In the genomic region with DNA sequence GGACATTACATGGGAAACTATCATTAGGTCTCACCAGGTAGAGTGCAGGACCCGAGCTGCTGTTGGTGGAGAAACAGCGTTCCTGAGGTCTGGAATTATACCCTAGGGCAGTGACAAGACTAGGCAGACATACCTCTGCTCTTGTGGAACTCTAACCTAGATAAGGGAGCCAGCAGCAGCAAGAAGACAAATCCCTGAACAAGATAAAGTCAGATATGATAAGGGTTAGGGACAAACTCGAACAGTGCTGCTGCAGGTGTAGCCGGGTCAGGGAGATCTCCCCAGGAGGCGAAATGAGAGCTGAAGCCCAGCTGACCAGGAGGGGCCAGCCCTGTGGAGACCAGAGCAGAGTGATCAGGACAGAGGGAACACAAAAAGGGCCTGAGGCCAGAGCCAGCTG, we compare ENCODE assay signal across 16 cellular contexts. TPM values are rescaled to one million over a fixed set of nuclear protein-coding genes. Genes with fewer than 3 reads are reported as not detected.
DNase-seq lines count a peak whose midpoint lies in the region; ATAC-seq and TF ChIP-seq lines count a peak whose summit lies in the region.
"Had no signal": no experiment of that assay in that cellular context is flagged by ENCODE, and none has a peak within 500 bp of the region (broad histone marks: within the 10 kb centered on the region; RNA-seq: fewer than 3 reads in every experiment).

No MANE protein-coding gene starts in this region.

- no peaks in the 10 kb centered on the region for H3K27me3 Mint-ChIP-seq in activated T-helper 17 cell treated with anti-CD3 and anti-CD28 coated beads, Interleukin-2, amount 50 U/mL, for 72 hours

- H3K79me2 ChIP-seq in mesendoderm (ENCODE audit: control insufficient read depth, insufficient read depth, low read length), result no peaks in the 10 kb centered on the region

- H3K9me3 ChIP-seq in breast epithelium, result peaks cover under 1 to 5% of the 10 kb centered on the region in 2 donors

- no peaks in the 10 kb centered on the region for H3K36me3 ChIP-seq in mesendoderm (ENCODE audit: control insufficient read depth, insufficient read depth, low read length)
- H3K36me3 ChIP-seq in breast epithelium, result no peaks in the 10 kb centered on the region

- no peak overlapping the region for H3K23ac ChIP-seq in mesendoderm (ENCODE audit: low read length)

- H3K79me1 ChIP-seq in mesendoderm (ENCODE audit: low read length), result no peaks in the 10 kb centered on the region

- H3K9ac ChIP-seq in mesendoderm (ENCODE audit: low read length), result no peak overlapping the region
- H3K9ac ChIP-seq: BLaER1 treated with 17β-estradiol and CSF1 and Interleukin-3, amounts not matched to agents 10 nM and 100 nM had no signal

- DNase-seq in ELF-1 (ENCODE audit: low read depth, low spot score) (peak; percentile 88), mesendoderm (peak; percentile 60), NCI-H1417 treated with DMSO at 0.1 percent for 48 hours (lab: John Stamatoyannopoulos, UW) (no peak), breast epithelium (ENCODE audit: low spot score in 2 of 2) (no peak)
- DNase-seq in stimulated activated effector memory CD8-positive, alpha-beta T cell treated with anti-CD3 and anti-CD28 coated beads, Interleukin-12 subunit alpha, Interleukin-12 subunit beta, amount 100 ng/mL, for 72 hours (ENCODE audit: low spot score in 2 of 2), result no peak
- DNase-seq: CD8-positive, alpha-beta T cell; DMS 273 treated with DMSO at 0.1 percent for 48 hours; DMS53; GF-D8; GOT3; H7; HFFc6 had no signal

- no peaks in the 10 kb centered on the region for H3K36me3 Mint-ChIP-seq in activated T-helper 17 cell treated with anti-CD3 and anti-CD28 coated beads, Interleukin-2, amount 50 U/mL, for 72 hours (ENCODE audit: low read depth)
- no peaks in the 10 kb centered on the region for H3K36me3 Mint-ChIP-seq in stimulated activated effector memory CD8-positive, alpha-beta T cell treated with anti-CD3 and anti-CD28 coated beads, Interleukin-12 subunit alpha, Interleukin-12 subunit beta, amount 100 ng/mL, for 72 hours
- H3K36me3 Mint-ChIP-seq: CD8-positive, alpha-beta T cell had no signal

- H3K27ac Mint-ChIP-seq in activated T-helper 17 cell treated with anti-CD3 and anti-CD28 coated beads, Interleukin-2, amount 50 U/mL, for 72 hours, result peak overlapping the region; percentile 66
- peak overlapping the region; percentile 63 for H3K27ac Mint-ChIP-seq in stimulated activated effector memory CD8-positive, alpha-beta T cell treated with anti-CD3 and anti-CD28 coated beads, Interleukin-12 subunit alpha, Interleukin-12 subunit beta, amount 100 ng/mL, for 72 hours
- H3K27ac Mint-ChIP-seq: B cell; CD8-positive, alpha-beta T cell; HFFc6 had no signal

- H3K4me2 ChIP-seq in mesendoderm (ENCODE audit: low read length), result no peak overlapping the region
- H3K4me2 ChIP-seq: BLaER1 treated with 17β-estradiol and CSF1 and Interleukin-3, amounts not matched to agents 10 nM and 100 nM had no signal

- no peak overlapping the region for H3K4ac ChIP-seq in mesendoderm (ENCODE audit: low read depth, low read length)

- no peak overlapping the region for H2BK120ac ChIP-seq in mesendoderm (ENCODE audit: low read depth, low read length)

- H4K8ac ChIP-seq in mesendoderm (ENCODE audit: low read depth, low read length), result no peak overlapping the region

- no peak for TF ChIP-seq POLR2A in breast epithelium (IDR thresholded peaks at IDR 0.05)

- no peak overlapping the region for H4K5ac ChIP-seq in mesendoderm (ENCODE audit: low read length)

- no peak for ATAC-seq in activated T-helper 17 cell treated with anti-CD3 and anti-CD28 coated beads, Interleukin-2, amount 50 U/mL, for 72 hours (replicated peaks)
- no peak for ATAC-seq in stimulated activated effector memory CD8-positive, alpha-beta T cell treated with anti-CD3 and anti-CD28 coated beads, Interleukin-12 subunit alpha, Interleukin-12 subunit beta, amount 100 ng/mL, for 72 hours
- ATAC-seq in HG02759 (IDR thresholded peaks at IDR 0.05; ENCODE audit: unreplicated experiment), result no peak
- ATAC-seq: CD8-positive, alpha-beta T cell had no signal

- no CpG with 5 or more reads among the region's 5 CpGs for WGBS in mesendoderm (ENCODE audit: extremely low coverage, insufficient coverage, low lambda C conversion rate)

- H2BK5ac ChIP-seq in mesendoderm (ENCODE audit: low read length), result no peak overlapping the region

- H3K18ac ChIP-seq in mesendoderm (ENCODE audit: low read length), result no peak overlapping the region

- peaks cover 1% of the 10 kb centered on the region for H3K4me1 ChIP-seq in mesendoderm (ENCODE audit: control insufficient read depth, low read depth, low read length)
- no peaks in the 10 kb centered on the region for H3K4me1 ChIP-seq in breast epithelium

- H3K4me3 ChIP-seq in mesendoderm (ENCODE audit: low read length), result no peak overlapping the region
- H3K4me3 ChIP-seq in breast epithelium, result no peak overlapping the region
- H3K4me3 ChIP-seq: BLaER1 treated with 17β-estradiol and CSF1 and Interleukin-3, amounts not matched to agents 10 nM and 100 nM had no signal

- H3K9me3 Mint-ChIP-seq in activated T-helper 17 cell treated with anti-CD3 and anti-CD28 coated beads, Interleukin-2, amount 50 U/mL, for 72 hours, result peaks cover 4% of the 10 kb centered on the region
- peaks cover 3% of the 10 kb centered on the region for H3K9me3 Mint-ChIP-seq in stimulated activated effector memory CD8-positive, alpha-beta T cell treated with anti-CD3 and anti-CD28 coated beads, Interleukin-12 subunit alpha, Interleukin-12 subunit beta, amount 100 ng/mL, for 72 hours

- peaks cover 8% of the 10 kb centered on the region for H3K4me1 Mint-ChIP-seq in activated T-helper 17 cell treated with anti-CD3 and anti-CD28 coated beads, Interleukin-2, amount 50 U/mL, for 72 hours
- H3K4me1 Mint-ChIP-seq in stimulated activated effector memory CD8-positive, alpha-beta T cell treated with anti-CD3 and anti-CD28 coated beads, Interleukin-12 subunit alpha, Interleukin-12 subunit beta, amount 100 ng/mL, for 72 hours, result peaks cover 30% of the 10 kb centered on the region
- H3K4me1 Mint-ChIP-seq: B cell had no signal

- H3K4me3 Mint-ChIP-seq in activated T-helper 17 cell treated with anti-CD3 and anti-CD28 coated beads, Interleukin-2, amount 50 U/mL, for 72 hours, result no peak overlapping the region
- no peak overlapping the region for H3K4me3 Mint-ChIP-seq in stimulated activated effector memory CD8-positive, alpha-beta T cell treated with anti-CD3 and anti-CD28 coated beads, Interleukin-12 subunit alpha, Interleukin-12 subunit beta, amount 100 ng/mL, for 72 hours
- H3K4me3 Mint-ChIP-seq: B cell; CD8-positive, alpha-beta T cell; HFFc6 had no signal

- H2AK5ac ChIP-seq in mesendoderm (ENCODE audit: low read length), result no peak overlapping the region

- H3K27ac ChIP-seq in mesendoderm (ENCODE audit: low read depth, low read length), result no peak overlapping the region
- no peak overlapping the region for H3K27ac ChIP-seq in breast epithelium
- H3K27ac ChIP-seq: BLaER1 treated with 17β-estradiol and CSF1 and Interleukin-3, amounts not matched to agents 10 nM and 100 nM had no signal

- no peak overlapping the region for H3K56ac ChIP-seq in mesendoderm (ENCODE audit: low read length)

- no peak overlapping the region for H2BK15ac ChIP-seq in mesendoderm (replicated peaks; ENCODE audit: low read depth)

- intact Hi-C loops in breast epithelium (cut with DNase I; ENCODE audit: low total_unique reads), result no loop called here

- H3K27me3 ChIP-seq in mesendoderm (ENCODE audit: insufficient read depth, low read length, poor library complexity) (no peaks in the 10 kb centered on the region), breast epithelium (no peaks in the 10 kb centered on the region)
- H3K27me3 ChIP-seq: BLaER1 treated with 17β-estradiol and CSF1 and Interleukin-3, amounts not matched to agents 10 nM and 100 nM had no signal

- no peak for TF ChIP-seq CTCF in breast epithelium (IDR thresholded peaks at IDR 0.05)

RNA-seq across cellular contexts. Expression of a gene that starts 34.7 kb away (rescaled TPM):
- 1 to 10 TPM; 4.8 to 6.3 TPM for total RNA-seq in activated T-helper 17 cell treated with anti-CD3 and anti-CD28 coated beads, Interleukin-2, amount 50 U/mL, for 72 hours
- polyA plus RNA-seq in mesendoderm (2013, experiment 1 of 2), result 1.5 TPM
- 1.6 TPM for polyA plus RNA-seq in mesendoderm (2013, experiment 2 of 2)
- total RNA-seq in breast epithelium, result 10 to 100 TPM in 1 of 3 donors, 1 to 10 TPM in 2; 9.3 to 14.8 (median 9.5) TPM

RNA-seq across cellular contexts. Expression of a gene that starts 35.0 kb away (rescaled TPM):
- 1 to 10 TPM in 1 of 2 donors, under 1 TPM in 1; 0.64 to 5.5 TPM for total RNA-seq in activated T-helper 17 cell treated with anti-CD3 and anti-CD28 coated beads, Interleukin-2, amount 50 U/mL, for 72 hours
- 0.15 TPM for polyA plus RNA-seq in mesendoderm (2013, experiment 1 of 2)
- polyA plus RNA-seq in mesendoderm (2013, experiment 2 of 2), result 0.17 TPM
- 1 to 10 TPM in 2 of 3 donors, under 1 TPM in 1; 0.64 to 4.1 (median 2.3) TPM for total RNA-seq in breast epithelium

Comparison
In these comparisons a context has a peak if more than half of its experiments do, and no peak if none do; other contexts are left out.
1. DNase-seq: peak in ELF-1 (single experiment) and mesendoderm (single experiment); none in stimulated activated effector memory CD8-positive, alpha-beta T cell treated with anti-CD3 and anti-CD28 coated beads, Interleukin-12 subunit alpha, Interleukin-12 subunit beta, amount 100 ng/mL, for 72 hours (0 of 2), NCI-H1417 treated with DMSO at 0.1 percent for 48 hours (single experiment) and breast epithelium (0 of 2).